In genomic region chr7:143287935-143288826, GRCh38 we compare ENCODE assay signal across 1 cellular context.
TF ChIP-seq lines count a peak whose summit lies in the region.

Gene CASP2 (plus strand): TSS chr7:143288351. CDS start chr7:143288456, 105 bp downstream.

TF ChIP-seq in HepG2, 621 proteins besides CTCF, POLR2A, EP300 and RAD21 (continued from another document and continues in another):
- TF ChIP-seq ZNF281 (CRISPR knock-in tag; IDR thresholded peaks at IDR 0.05; ENCODE audit: borderline replicate concordance) (no peak), ZNF207 (IDR thresholded peaks at IDR 0.05; ENCODE audit: borderline replicate concordance) (no peak), ZNF44 (CRISPR knock-in tag; IDR thresholded peaks at IDR 0.05) (no peak), ZNF274 (CRISPR knock-in tag; IDR thresholded peaks at IDR 0.05) (peak; percentile 40; the same call in 1 of the 2 replicates), SOX5 (CRISPR knock-in tag; IDR thresholded peaks at IDR 0.05; ENCODE audit: borderline replicate concordance) (no peak), ZNF276 (CRISPR knock-in tag; IDR thresholded peaks at IDR 0.05; ENCODE audit: low read depth) (no peak), SAFB2 (CRISPR knock-in tag; IDR thresholded peaks at IDR 0.05; ENCODE audit: borderline replicate concordance, low read depth) (no peak; the same call in 1 of the 2 replicates), ZNF556 (CRISPR knock-in tag; IDR thresholded peaks at IDR 0.05; ENCODE audit: borderline replicate concordance) (peak; percentile 59; the same call in 1 of the 2 replicates), MIXL1 (CRISPR knock-in tag; IDR thresholded peaks at IDR 0.05) (no peak), HNF1B (CRISPR knock-in tag; IDR thresholded peaks at IDR 0.05) (peak; percentile 68), NCOA1 (CRISPR knock-in tag; IDR thresholded peaks at IDR 0.05) (no peak), HNF4A (CRISPR knock-in tag; IDR thresholded peaks at IDR 0.05) (no peak), ZBTB7B (CRISPR knock-in tag; IDR thresholded peaks at IDR 0.05) (peak; percentile 68; the same call in 1 of the 2 replicates), ZNF615 (CRISPR knock-in tag; IDR thresholded peaks at IDR 0.05; ENCODE audit: borderline replicate concordance) (no peak), MXD4 (CRISPR knock-in tag; IDR thresholded peaks at IDR 0.05) (peak; percentile 81), POLR2AphosphoS5 (IDR thresholded peaks at IDR 0.05; ENCODE audit: low read depth, low read length) (peak; percentile 85), FOSL1 (CRISPR knock-in tag; IDR thresholded peaks at IDR 0.05; ENCODE audit: borderline replicate concordance) (no peak), KLF12 (CRISPR knock-in tag; IDR thresholded peaks at IDR 0.05; ENCODE audit: borderline replicate concordance) (no peak), RFXAP (CRISPR knock-in tag; IDR thresholded peaks at IDR 0.05; ENCODE audit: borderline replicate concordance) (no peak), SOX13 (IDR thresholded peaks at IDR 0.05) (no peak), SOX13 (CRISPR knock-in tag; conservative IDR thresholded peaks at IDR 0.05 in 1 of 2, IDR thresholded peaks at IDR 0.05 in 1 of 2) (peak in 1 of 2 experiments; percentile 20; a peak in 1 of 4 replicates), NR2F2 (IDR thresholded peaks at IDR 0.05; ENCODE audit: borderline replicate concordance, low read depth) (no peak), ZNF883 (CRISPR knock-in tag; IDR thresholded peaks at IDR 0.05; ENCODE audit: not compliant biosample characterization) (no peak), ZNF414 (CRISPR knock-in tag; IDR thresholded peaks at IDR 0.05) (0 out of 2 replicates have a peak, but pooled peaks have one; percentile 29), PHF5A (CRISPR knock-in tag; IDR thresholded peaks at IDR 0.05; ENCODE audit: low read depth, unreplicated experiment) (no peak), SNAI1 (CRISPR knock-in tag; IDR thresholded peaks at IDR 0.05; ENCODE audit: borderline replicate concordance) (peak; percentile 88; the same call in 1 of the 2 replicates), JUND (CRISPR knock-in tag; IDR thresholded peaks at IDR 0.05) (no peak), FOXM1 (CRISPR knock-in tag; IDR thresholded peaks at IDR 0.05) (no peak), ZZZ3 (CRISPR knock-in tag; IDR thresholded peaks at IDR 0.05; ENCODE audit: borderline replicate concordance) (no peak), ZNF766 (CRISPR knock-in tag; IDR thresholded peaks at IDR 0.05; ENCODE audit: borderline replicate concordance) (no peak), HNRNPUL1 (IDR thresholded peaks at IDR 0.05; ENCODE audit: low read depth, low read length) (no peak), TGIF2 (CRISPR knock-in tag; IDR thresholded peaks at IDR 0.05) (0 out of 2 replicates have a peak, but pooled peaks have one; percentile 18), SETDB1 (CRISPR knock-in tag; IDR thresholded peaks at IDR 0.05; ENCODE audit: borderline replicate concordance) (no peak)
- TF ChIP-seq, protein P1, sequence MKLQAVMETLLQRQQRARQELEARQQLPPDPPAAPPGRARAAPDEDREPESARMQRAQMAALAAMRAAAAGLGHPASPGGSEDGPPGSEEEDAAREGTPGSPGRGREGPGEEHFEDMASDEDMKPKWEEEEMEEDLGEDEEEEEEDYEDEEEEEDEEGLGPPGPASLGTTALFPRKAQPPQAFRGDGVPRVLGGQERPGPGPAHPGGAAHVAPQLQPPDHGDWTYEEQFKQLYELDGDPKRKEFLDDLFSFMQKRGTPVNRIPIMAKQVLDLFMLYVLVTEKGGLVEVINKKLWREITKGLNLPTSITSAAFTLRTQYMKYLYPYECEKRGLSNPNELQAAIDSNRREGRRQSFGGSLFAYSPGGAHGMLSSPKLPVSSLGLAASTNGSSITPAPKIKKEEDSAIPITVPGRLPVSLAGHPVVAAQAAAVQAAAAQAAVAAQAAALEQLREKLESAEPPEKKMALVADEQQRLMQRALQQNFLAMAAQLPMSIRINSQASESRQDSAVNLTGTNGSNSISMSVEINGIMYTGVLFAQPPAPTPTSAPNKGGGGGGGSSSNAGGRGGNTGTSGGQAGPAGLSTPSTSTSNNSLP (IDR thresholded peaks at IDR 0.05; ENCODE audit: low read depth, low read length), result no peak
- TF ChIP-seq, protein P2, sequence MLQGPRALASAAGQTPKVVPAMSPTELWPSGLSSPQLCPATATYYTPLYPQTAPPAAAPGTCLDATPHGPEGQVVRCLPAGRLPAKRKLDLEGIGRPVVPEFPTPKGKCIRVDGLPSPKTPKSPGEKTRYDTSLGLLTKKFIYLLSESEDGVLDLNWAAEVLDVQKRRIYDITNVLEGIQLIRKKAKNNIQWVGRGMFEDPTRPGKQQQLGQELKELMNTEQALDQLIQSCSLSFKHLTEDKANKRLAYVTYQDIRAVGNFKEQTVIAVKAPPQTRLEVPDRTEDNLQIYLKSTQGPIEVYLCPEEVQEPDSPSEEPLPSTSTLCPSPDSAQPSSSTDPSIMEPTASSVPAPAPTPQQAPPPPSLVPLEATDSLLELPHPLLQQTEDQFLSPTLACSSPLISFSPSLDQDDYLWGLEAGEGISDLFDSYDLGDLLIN (CRISPR knock-in tag; IDR thresholded peaks at IDR 0.05; ENCODE audit: borderline replicate concordance), result no peak
- TF ChIP-seq, protein P3, sequence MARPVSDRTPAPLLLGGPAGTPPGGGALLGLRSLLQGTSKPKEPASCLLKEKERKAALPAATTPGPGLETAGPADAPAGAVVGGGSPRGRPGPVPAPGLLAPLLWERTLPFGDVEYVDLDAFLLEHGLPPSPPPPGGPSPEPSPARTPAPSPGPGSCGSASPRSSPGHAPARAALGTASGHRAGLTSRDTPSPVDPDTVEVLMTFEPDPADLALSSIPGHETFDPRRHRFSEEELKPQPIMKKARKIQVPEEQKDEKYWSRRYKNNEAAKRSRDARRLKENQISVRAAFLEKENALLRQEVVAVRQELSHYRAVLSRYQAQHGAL (CRISPR knock-in tag; IDR thresholded peaks at IDR 0.05; ENCODE audit: not compliant biosample characterization), result no peak
- TF ChIP-seq, protein P4, sequence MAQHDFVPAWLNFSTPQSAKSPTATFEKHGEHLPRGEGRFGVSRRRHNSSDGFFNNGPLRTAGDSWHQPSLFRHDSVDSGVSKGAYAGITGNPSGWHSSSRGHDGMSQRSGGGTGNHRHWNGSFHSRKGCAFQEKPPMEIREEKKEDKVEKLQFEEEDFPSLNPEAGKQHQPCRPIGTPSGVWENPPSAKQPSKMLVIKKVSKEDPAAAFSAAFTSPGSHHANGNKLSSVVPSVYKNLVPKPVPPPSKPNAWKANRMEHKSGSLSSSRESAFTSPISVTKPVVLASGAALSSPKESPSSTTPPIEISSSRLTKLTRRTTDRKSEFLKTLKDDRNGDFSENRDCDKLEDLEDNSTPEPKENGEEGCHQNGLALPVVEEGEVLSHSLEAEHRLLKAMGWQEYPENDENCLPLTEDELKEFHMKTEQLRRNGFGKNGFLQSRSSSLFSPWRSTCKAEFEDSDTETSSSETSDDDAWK (CRISPR knock-in tag; IDR thresholded peaks at IDR 0.05), result no peak
- TF ChIP-seq, protein P5, sequence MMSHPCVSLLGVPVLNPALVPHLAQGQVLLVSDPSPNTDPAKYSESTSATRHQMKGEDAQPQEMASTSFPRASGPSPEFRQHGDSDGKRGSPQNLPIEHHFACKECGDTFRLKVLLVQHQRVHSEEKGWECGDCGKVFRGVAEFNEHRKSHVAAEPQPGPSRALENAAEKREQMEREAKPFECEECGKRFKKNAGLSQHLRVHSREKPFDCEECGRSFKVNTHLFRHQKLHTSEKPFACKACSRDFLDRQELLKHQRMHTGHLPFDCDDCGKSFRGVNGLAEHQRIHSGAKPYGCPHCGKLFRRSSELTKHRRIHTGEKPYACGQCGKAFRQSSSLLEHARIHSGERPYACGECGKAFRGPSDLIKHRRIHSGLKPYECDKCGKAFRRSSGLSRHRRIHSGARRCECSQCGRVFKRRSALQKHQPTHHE (CRISPR knock-in tag; IDR thresholded peaks at IDR 0.05; ENCODE audit: borderline replicate concordance), result peak; percentile 60; the same call in 1 of the 2 replicates
- TF ChIP-seq, protein P6, sequence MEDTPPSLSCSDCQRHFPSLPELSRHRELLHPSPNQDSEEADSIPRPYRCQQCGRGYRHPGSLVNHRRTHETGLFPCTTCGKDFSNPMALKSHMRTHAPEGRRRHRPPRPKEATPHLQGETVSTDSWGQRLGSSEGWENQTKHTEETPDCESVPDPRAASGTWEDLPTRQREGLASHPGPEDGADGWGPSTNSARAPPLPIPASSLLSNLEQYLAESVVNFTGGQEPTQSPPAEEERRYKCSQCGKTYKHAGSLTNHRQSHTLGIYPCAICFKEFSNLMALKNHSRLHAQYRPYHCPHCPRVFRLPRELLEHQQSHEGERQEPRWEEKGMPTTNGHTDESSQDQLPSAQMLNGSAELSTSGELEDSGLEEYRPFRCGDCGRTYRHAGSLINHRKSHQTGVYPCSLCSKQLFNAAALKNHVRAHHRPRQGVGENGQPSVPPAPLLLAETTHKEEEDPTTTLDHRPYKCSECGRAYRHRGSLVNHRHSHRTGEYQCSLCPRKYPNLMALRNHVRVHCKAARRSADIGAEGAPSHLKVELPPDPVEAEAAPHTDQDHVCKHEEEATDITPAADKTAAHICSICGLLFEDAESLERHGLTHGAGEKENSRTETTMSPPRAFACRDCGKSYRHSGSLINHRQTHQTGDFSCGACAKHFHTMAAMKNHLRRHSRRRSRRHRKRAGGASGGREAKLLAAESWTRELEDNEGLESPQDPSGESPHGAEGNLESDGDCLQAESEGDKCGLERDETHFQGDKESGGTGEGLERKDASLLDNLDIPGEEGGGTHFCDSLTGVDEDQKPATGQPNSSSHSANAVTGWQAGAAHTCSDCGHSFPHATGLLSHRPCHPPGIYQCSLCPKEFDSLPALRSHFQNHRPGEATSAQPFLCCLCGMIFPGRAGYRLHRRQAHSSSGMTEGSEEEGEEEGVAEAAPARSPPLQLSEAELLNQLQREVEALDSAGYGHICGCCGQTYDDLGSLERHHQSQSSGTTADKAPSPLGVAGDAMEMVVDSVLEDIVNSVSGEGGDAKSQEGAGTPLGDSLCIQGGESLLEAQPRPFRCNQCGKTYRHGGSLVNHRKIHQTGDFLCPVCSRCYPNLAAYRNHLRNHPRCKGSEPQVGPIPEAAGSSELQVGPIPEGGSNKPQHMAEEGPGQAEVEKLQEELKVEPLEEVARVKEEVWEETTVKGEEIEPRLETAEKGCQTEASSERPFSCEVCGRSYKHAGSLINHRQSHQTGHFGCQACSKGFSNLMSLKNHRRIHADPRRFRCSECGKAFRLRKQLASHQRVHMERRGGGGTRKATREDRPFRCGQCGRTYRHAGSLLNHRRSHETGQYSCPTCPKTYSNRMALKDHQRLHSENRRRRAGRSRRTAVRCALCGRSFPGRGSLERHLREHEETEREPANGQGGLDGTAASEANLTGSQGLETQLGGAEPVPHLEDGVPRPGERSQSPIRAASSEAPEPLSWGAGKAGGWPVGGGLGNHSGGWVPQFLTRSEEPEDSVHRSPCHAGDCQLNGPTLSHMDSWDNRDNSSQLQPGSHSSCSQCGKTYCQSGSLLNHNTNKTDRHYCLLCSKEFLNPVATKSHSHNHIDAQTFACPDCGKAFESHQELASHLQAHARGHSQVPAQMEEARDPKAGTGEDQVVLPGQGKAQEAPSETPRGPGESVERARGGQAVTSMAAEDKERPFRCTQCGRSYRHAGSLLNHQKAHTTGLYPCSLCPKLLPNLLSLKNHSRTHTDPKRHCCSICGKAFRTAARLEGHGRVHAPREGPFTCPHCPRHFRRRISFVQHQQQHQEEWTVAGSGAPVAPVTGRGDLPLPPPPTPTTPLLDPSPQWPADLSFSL (CRISPR knock-in tag; IDR thresholded peaks at IDR 0.05), result no peak
